In the genomic region with DNA sequence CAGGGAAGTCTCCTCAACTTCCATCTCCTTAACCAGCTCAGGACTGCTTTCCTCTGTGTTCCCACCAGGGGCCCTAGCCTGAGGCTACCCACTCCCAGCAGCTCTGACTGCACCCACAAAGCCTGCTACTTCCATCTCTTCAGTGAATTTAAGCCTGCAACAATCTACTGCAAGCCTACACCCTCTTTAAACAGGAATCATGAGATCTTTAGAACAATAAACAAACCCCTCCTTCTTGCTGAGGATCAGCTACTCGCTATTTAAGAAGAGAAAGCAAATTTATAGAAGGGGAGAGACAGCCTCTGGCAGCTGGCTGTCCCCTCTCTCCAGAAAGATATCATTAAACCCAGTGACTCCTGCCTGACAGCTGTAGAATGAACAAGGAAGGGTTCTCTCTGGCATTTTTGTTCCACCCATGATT, we compare ENCODE assay signal across 1 cellular context.
TF ChIP-seq lines count a peak whose summit lies in the region.

No MANE protein-coding gene starts in this region.

TF ChIP-seq in HepG2, 621 proteins besides CTCF, POLR2A, EP300 and RAD21:
- TF ChIP-seq GFI1 (CRISPR knock-in tag; IDR thresholded peaks at IDR 0.05; ENCODE audit: borderline replicate concordance), result no peak
- TF ChIP-seq, protein P1, sequence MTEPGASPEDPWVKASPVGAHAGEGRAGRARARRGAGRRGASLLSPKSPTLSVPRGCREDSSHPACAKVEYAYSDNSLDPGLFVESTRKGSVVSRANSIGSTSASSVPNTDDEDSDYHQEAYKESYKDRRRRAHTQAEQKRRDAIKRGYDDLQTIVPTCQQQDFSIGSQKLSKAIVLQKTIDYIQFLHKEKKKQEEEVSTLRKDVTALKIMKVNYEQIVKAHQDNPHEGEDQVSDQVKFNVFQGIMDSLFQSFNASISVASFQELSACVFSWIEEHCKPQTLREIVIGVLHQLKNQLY (CRISPR knock-in tag; IDR thresholded peaks at IDR 0.05), result no peak
